9 cellular contexts compared by ENCODE assay signal in the genomic region with DNA sequence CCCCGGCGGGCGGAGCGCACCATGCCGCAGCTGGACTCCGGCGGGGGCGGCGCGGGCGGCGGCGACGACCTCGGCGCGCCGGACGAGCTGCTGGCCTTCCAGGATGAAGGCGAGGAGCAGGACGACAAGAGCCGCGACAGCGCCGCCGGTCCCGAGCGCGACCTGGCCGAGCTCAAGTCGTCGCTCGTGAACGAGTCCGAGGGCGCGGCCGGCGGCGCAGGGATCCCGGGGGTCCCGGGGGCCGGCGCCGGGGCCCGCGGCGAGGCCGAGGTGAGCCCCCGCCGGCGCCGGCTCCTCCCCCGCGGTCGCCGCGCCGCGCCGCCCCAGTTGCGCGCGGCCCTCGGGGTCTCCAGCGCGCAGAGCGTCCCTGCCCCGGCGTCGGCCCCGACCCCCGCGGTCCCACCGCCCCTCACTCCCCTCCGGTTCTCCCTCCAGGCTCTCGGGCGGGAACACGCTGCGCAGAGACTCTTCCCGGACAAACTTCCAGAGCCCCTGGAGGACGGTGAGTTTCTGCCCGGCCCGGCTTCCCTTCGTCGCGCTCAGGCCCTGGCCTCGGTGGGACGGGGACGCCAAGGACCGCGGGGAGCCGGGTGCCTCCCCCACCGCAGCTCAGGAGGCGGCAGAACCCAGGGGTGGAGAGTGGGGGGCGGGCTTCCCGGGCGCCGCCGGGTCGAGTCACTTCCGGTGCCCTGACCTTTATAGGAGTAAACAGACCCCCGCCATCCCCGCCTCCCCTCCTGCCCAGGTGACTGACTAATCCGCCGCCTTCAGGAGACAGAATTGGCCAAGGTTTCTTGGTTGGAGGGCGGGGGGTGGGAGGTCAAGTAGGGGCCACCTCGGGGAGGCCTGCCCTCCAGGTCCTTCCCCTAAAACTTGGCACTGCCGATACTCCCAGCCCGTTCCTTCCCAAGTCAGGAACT. TPM values are rescaled to one million over a fixed set of nuclear protein-coding genes. Genes with fewer than 3 reads are reported as not detected.
DNase-seq lines count a peak whose midpoint lies in the region; ATAC-seq and TF ChIP-seq lines count a peak whose summit lies in the region.
"Had no signal": no experiment of that assay in that cellular context is flagged by ENCODE, and none has a peak within 500 bp of the region (broad histone marks: within the 10 kb centered on the region; RNA-seq: fewer than 3 reads in every experiment).

No MANE protein-coding gene starts in this region.

- H3K9me3 ChIP-seq in OCI-LY3 (ENCODE audit: insufficient read depth, low read length): no peaks in the 10 kb centered on the region
- H3K9me3 ChIP-seq in iPS-18c (ENCODE audit: control insufficient read depth, insufficient read depth, low read length): peaks cover 2% of the 10 kb centered on the region
- H3K9me3 ChIP-seq: neutrophil had no signal

- no peaks in the 10 kb centered on the region for H4K20me1 ChIP-seq in OCI-LY3 (ENCODE audit: insufficient read depth, low read length)

- no peaks in the 10 kb centered on the region for H3K79me2 ChIP-seq in OCI-LY3 (ENCODE audit: low read length)

- no peak overlapping the region for H3K27ac ChIP-seq in OCI-LY3 (ENCODE audit: low read length)
- H3K27ac ChIP-seq: neutrophil had no signal

- no peak for TF ChIP-seq CTCF in OCI-LY3 (IDR thresholded peaks at IDR 0.05; ENCODE audit: low read depth, low read length)

- peak overlapping the region; percentile 61; the same call in 1 of the 2 replicates for H3K9ac ChIP-seq in OCI-LY3 (ENCODE audit: low read length)

- H3K4me3 ChIP-seq in OCI-LY3 (ENCODE audit: low read length) (peak overlapping the region; percentile 78), iPS-18c (ENCODE audit: insufficient read depth, low read depth, low read length) (peak overlapping the region; percentile 80)

- intact Hi-C loops in left cardiac atrium (cut with DNase I): no loop called here
- intact Hi-C loops in cardiac septum (cut with DNase I): no loop called here

- no peak overlapping the region for H2AFZ ChIP-seq in OCI-LY3 (ENCODE audit: low read depth, low read length)

- DNase-seq in left cardiac atrium (peak; percentile 41), cardiac septum (ENCODE audit: low spot score) (no peak), activated gamma-delta T cell treated with Interleukin-2 at 50 U/mL for 16 hours (peak; percentile 90), SKM-1 treated with dmso at 0.1 percent for 144 hours (lab: John Stamatoyannopoulos, UW; ENCODE audit: unreplicated experiment) (no peak), AG08395 (ENCODE audit: low spot score) (no peak)
- DNase-seq in stimulated activated CD4-positive, alpha-beta T cell treated with anti-CD3 and anti-CD28 coated beads, Interleukin-4, amount 100 ng/mL, for 1 hour: peak; percentile 83

- no peak for ATAC-seq in left cardiac atrium

- H3K4me1 ChIP-seq in OCI-LY3 (ENCODE audit: low read length): peaks cover 25% of the 10 kb centered on the region

- peak overlapping the region; percentile 75 for H3K4me2 ChIP-seq in OCI-LY3 (ENCODE audit: low read length)

- H3K36me3 ChIP-seq in OCI-LY3 (replicated peaks; ENCODE audit: low read depth, low read length): no peaks in the 10 kb centered on the region
- H3K36me3 ChIP-seq: neutrophil had no signal

- peaks cover 15% of the 10 kb centered on the region for H3K27me3 ChIP-seq in OCI-LY3 (ENCODE audit: low read depth, low read length)

RNA-seq across cellular contexts. Expression of a gene that starts 0.7 kb away (rescaled TPM):
- total RNA-seq in left cardiac atrium (1 to 10 TPM; 2.4 to 3.3 TPM), cardiac septum (2.2 TPM)

Comparison
In these comparisons a context has a peak if more than half of its experiments do, and no peak if none do; other contexts are left out.
1. DNase-seq: peak in left cardiac atrium (single experiment), activated gamma-delta T cell treated with Interleukin-2 at 50 U/mL for 16 hours (single experiment) and stimulated activated CD4-positive, alpha-beta T cell treated with anti-CD3 and anti-CD28 coated beads, Interleukin-4, amount 100 ng/mL, for 1 hour (single experiment); none in cardiac septum (single experiment), SKM-1 treated with dmso at 0.1 percent for 144 hours (single experiment) and AG08395 (single experiment).